8 cellular contexts compared by ENCODE assay signal in genomic region chr7:5641772-5642425, GRCh38. TPM values are rescaled to one million over a fixed set of nuclear protein-coding genes. Genes with fewer than 3 reads are reported as not detected.
DNase-seq lines count a peak whose midpoint lies in the region; ATAC-seq and TF ChIP-seq lines count a peak whose summit lies in the region.
"Not testable (repeated sequence)": the region's sequence is repeated elsewhere in the genome, so short reads cannot be mapped to it uniquely, and the experiment has no call there.

No MANE protein-coding gene starts in this region.

- not testable (repeated sequence) for H3K27ac ChIP-seq in CD8-positive, alpha-beta T cell (ENCODE audit: low read depth, low read length)
- peak overlapping the region; percentile 79 for H3K27ac ChIP-seq in brain microvascular endothelial cell
- H3K27ac ChIP-seq in esophagus squamous epithelium: peak overlapping the region; percentile 43 to 63 (median 54)
- peak overlapping the region; percentile 8 for H3K27ac ChIP-seq in lower lobe of right lung

- peaks cover 82% of the 10 kb centered on the region for H3K36me3 Mint-ChIP-seq in CD8-positive, alpha-beta T cell
- peaks cover 31% of the 10 kb centered on the region for H3K36me3 Mint-ChIP-seq in activated CD8-positive, alpha-beta memory T cell treated with anti-CD3 and anti-CD28 coated beads, Interleukin-2, amount 10 ng/mL, durations not matched to agents 7 days and 5 days
- peaks cover 93% of the 10 kb centered on the region for H3K36me3 Mint-ChIP-seq in stimulated activated effector memory CD8-positive, alpha-beta T cell treated with anti-CD3 and anti-CD28 coated beads, Interleukin-12 subunit alpha, Interleukin-12 subunit beta, amount 100 ng/mL, for 72 hours

- intact Hi-C loops in CD8-positive, alpha-beta T cell (cut with DNase I, micrococcal nuclease): loop anchor here in 1 of 2 experiments (2.0 to 5.0 kb wide), 2 partner anchors 17 to 45 kb away; no protein-coding TSS in a partner anchor
- intact Hi-C loops in esophagus squamous epithelium (cut with DNase I); lower lobe of right lung (cut with DNase I): not testable (repeated sequence)

- TF ChIP-seq CTCF in CD8-positive, alpha-beta T cell (IDR thresholded peaks at IDR 0.05); brain microvascular endothelial cell (IDR thresholded peaks at IDR 0.05; ENCODE audit: low read depth, low read length, missing control alignments); esophagus squamous epithelium (IDR thresholded peaks at IDR 0.05); lower lobe of right lung (IDR thresholded peaks at IDR 0.05): not testable (repeated sequence)

- POLR2A ChIA-PET in CD8-positive, alpha-beta T cell (lab: Charles Lee): interaction anchor here (0.7 to 1.1 kb wide), 2 partner anchors 12 to 79 kb away, joined by 4 to 5 read pairs; no protein-coding TSS in a partner anchor

- CTCF ChIA-PET in CD8-positive, alpha-beta T cell (lab: Charles Lee): interaction anchor here (0.7 to 1.6 kb wide), 2 partner anchors 23 to 145 kb away, joined by 3 to 7 read pairs; no protein-coding TSS in a partner anchor
- CTCF ChIA-PET in activated CD8-positive, alpha-beta memory T cell treated with anti-CD3 and anti-CD28 coated beads, Interleukin-2, amount 10 ng/mL, durations not matched to agents 7 days and 5 days (lab: Charles Lee): interaction anchor here (0.9 to 2.2 kb wide), 6 partner anchors 12 to 147 kb away, joined by 3 to 11 read pairs (median 4); no protein-coding TSS in a partner anchor

- peak; percentile 83 for ATAC-seq in CD8-positive, alpha-beta T cell
- ATAC-seq in SK-N-SH treated with all-trans-retinoic acid at 6 μM for 48 hours: peak; percentile 37
- peak; percentile 94 for ATAC-seq in activated CD8-positive, alpha-beta memory T cell treated with anti-CD3 and anti-CD28 coated beads, Interleukin-2, amount 10 ng/mL, durations not matched to agents 7 days and 5 days
- ATAC-seq in lower lobe of right lung: not testable (repeated sequence)
- ATAC-seq in stimulated activated effector memory CD8-positive, alpha-beta T cell treated with anti-CD3 and anti-CD28 coated beads, Interleukin-12 subunit alpha, Interleukin-12 subunit beta, amount 100 ng/mL, for 72 hours: peak; percentile 96

- not testable (repeated sequence) for H3K4me3 Mint-ChIP-seq in CD8-positive, alpha-beta T cell; activated CD8-positive, alpha-beta memory T cell treated with anti-CD3 and anti-CD28 coated beads, Interleukin-2, amount 10 ng/mL, durations not matched to agents 7 days and 5 days
- H3K4me3 Mint-ChIP-seq in stimulated activated effector memory CD8-positive, alpha-beta T cell treated with anti-CD3 and anti-CD28 coated beads, Interleukin-12 subunit alpha, Interleukin-12 subunit beta, amount 100 ng/mL, for 72 hours: peak overlapping the region; percentile 30

- not testable (repeated sequence) for H3K27ac Mint-ChIP-seq in CD8-positive, alpha-beta T cell
- peak overlapping the region; percentile 80 for H3K27ac Mint-ChIP-seq in activated CD8-positive, alpha-beta memory T cell treated with anti-CD3 and anti-CD28 coated beads, Interleukin-2, amount 10 ng/mL, durations not matched to agents 7 days and 5 days
- H3K27ac Mint-ChIP-seq in stimulated activated effector memory CD8-positive, alpha-beta T cell treated with anti-CD3 and anti-CD28 coated beads, Interleukin-12 subunit alpha, Interleukin-12 subunit beta, amount 100 ng/mL, for 72 hours: peak overlapping the region; percentile 61

- H3K36me3 ChIP-seq in CD8-positive, alpha-beta T cell (ENCODE audit: insufficient read depth, low read length): peaks cover 22% of the 10 kb centered on the region
- H3K36me3 ChIP-seq in brain microvascular endothelial cell (replicated peaks) (peaks cover 19% of the 10 kb centered on the region), esophagus squamous epithelium (peaks cover 0 to 62% (median 0%) of the 10 kb centered on the region in 3 donors), lower lobe of right lung (peaks cover 77% of the 10 kb centered on the region)

- peak in 1 of 7 experiments; percentile 32 for DNase-seq in CD8-positive, alpha-beta T cell
- DNase-seq in Jurkat, Clone E6-1 (ENCODE audit: low read depth, low spot score): peak; percentile 57
- DNase-seq in activated CD8-positive, alpha-beta memory T cell treated with anti-CD3 and anti-CD28 coated beads, Interleukin-2, amount 10 ng/mL, durations not matched to agents 7 days and 5 days: peak; percentile 52
- not testable (repeated sequence) for DNase-seq in brain microvascular endothelial cell; esophagus squamous epithelium (lab: John Stamatoyannopoulos, UW); lower lobe of right lung
- peak in 1 of 2 donors; percentile 53 for DNase-seq in stimulated activated effector memory CD8-positive, alpha-beta T cell treated with anti-CD3 and anti-CD28 coated beads, Interleukin-12 subunit alpha, Interleukin-12 subunit beta, amount 100 ng/mL, for 72 hours (ENCODE audit: low spot score in 2 of 2)

- not testable (repeated sequence) for H3K27me3 ChIP-seq in CD8-positive, alpha-beta T cell (ENCODE audit: insufficient read depth, low read length); brain microvascular endothelial cell (replicated peaks); esophagus squamous epithelium; lower lobe of right lung (ENCODE audit: low read depth)

- not testable (repeated sequence) for TF ChIP-seq POLR2A in esophagus squamous epithelium (IDR thresholded peaks at IDR 0.05)

- peaks cover 24% of the 10 kb centered on the region for H3K4me1 ChIP-seq in CD8-positive, alpha-beta T cell (ENCODE audit: insufficient read depth, low read length)
- peaks cover 16 to 49% (median 23%) of the 10 kb centered on the region in 3 donors for H3K4me1 ChIP-seq in esophagus squamous epithelium
- H3K4me1 ChIP-seq in lower lobe of right lung: peaks cover 23% of the 10 kb centered on the region

- peaks cover 30% of the 10 kb centered on the region for H3K4me1 Mint-ChIP-seq in CD8-positive, alpha-beta T cell (ENCODE audit: low read depth)
- H3K4me1 Mint-ChIP-seq in activated CD8-positive, alpha-beta memory T cell treated with anti-CD3 and anti-CD28 coated beads, Interleukin-2, amount 10 ng/mL, durations not matched to agents 7 days and 5 days: peaks cover 37% of the 10 kb centered on the region
- peaks cover 29% of the 10 kb centered on the region for H3K4me1 Mint-ChIP-seq in stimulated activated effector memory CD8-positive, alpha-beta T cell treated with anti-CD3 and anti-CD28 coated beads, Interleukin-12 subunit alpha, Interleukin-12 subunit beta, amount 100 ng/mL, for 72 hours

- not testable (repeated sequence) for H3K9me3 ChIP-seq in CD8-positive, alpha-beta T cell (ENCODE audit: low read length); esophagus squamous epithelium; lower lobe of right lung

- not testable (repeated sequence) for H3K9me3 Mint-ChIP-seq in CD8-positive, alpha-beta T cell; activated CD8-positive, alpha-beta memory T cell treated with anti-CD3 and anti-CD28 coated beads, Interleukin-2, amount 10 ng/mL, durations not matched to agents 7 days and 5 days (ENCODE audit: low read depth); stimulated activated effector memory CD8-positive, alpha-beta T cell treated with anti-CD3 and anti-CD28 coated beads, Interleukin-12 subunit alpha, Interleukin-12 subunit beta, amount 100 ng/mL, for 72 hours

- 54 to 65% methylated on average over 10 of the region's 10 CpGs for WGBS in esophagus squamous epithelium, 2 donors

- H3K4me3 ChIP-seq in CD8-positive, alpha-beta T cell (ENCODE audit: low read depth, low read length); Jurkat, Clone E6-1 (ENCODE audit: low read length); brain microvascular endothelial cell (ENCODE audit: low read depth, low read length); esophagus squamous epithelium; lower lobe of right lung: not testable (repeated sequence)

- in situ Hi-C loops in brain microvascular endothelial cell (cut with HindIII; ENCODE audit: low pct_ligation_motif_present, low sequenced_read_pairs): not testable (repeated sequence)

- not testable (repeated sequence) for H3K27me3 Mint-ChIP-seq in CD8-positive, alpha-beta T cell (ENCODE audit: low read depth); activated CD8-positive, alpha-beta memory T cell treated with anti-CD3 and anti-CD28 coated beads, Interleukin-2, amount 10 ng/mL, durations not matched to agents 7 days and 5 days

TF ChIP-seq in SK-N-SH treated with all-trans-retinoic acid at 6 μM for 48 hours, 23 proteins besides CTCF, POLR2A, EP300 and RAD21:
- peak; percentile 44; the same call in 1 of the 2 replicates for TF ChIP-seq ISL1 (CRISPR knock-in tag; IDR thresholded peaks at IDR 0.05)

RNA-seq across cellular contexts. Expression of gene FSCN1, which starts 49.3 kb away (rescaled TPM):
- total RNA-seq in CD8-positive, alpha-beta T cell: 1 to 10 TPM; 7.5 to 8.0 TPM
- polyA plus RNA-seq in Jurkat, Clone E6-1 (2012; ENCODE audit: insufficient read depth, insufficient read length): 18.1 TPM
- total RNA-seq in activated CD8-positive, alpha-beta memory T cell treated with anti-CD3 and anti-CD28 coated beads, Interleukin-2, amount 10 ng/mL, durations not matched to agents 7 days and 5 days: 1 to 10 TPM; 4.4 to 6.2 TPM
- total RNA-seq in esophagus squamous epithelium (100 to 1,000 TPM in 2 of 4 donors, 10 to 100 TPM in 2; 63.9 to 236 (median 102) TPM), lower lobe of right lung (43.8 TPM)
